Comparison of ENCODE assay signal across 1 cellular context in genomic region chr5:90563161-90563560, GRCh38.
TF ChIP-seq lines count a peak whose summit lies in the region.

No MANE protein-coding gene starts in this region.

TF ChIP-seq in K562, 482 proteins besides CTCF, POLR2A, EP300 and RAD21:
- TF ChIP-seq CHD2 (IDR thresholded peaks at IDR 0.05; ENCODE audit: low read depth, low read length) = no peak
- TF ChIP-seq, protein P1, sequence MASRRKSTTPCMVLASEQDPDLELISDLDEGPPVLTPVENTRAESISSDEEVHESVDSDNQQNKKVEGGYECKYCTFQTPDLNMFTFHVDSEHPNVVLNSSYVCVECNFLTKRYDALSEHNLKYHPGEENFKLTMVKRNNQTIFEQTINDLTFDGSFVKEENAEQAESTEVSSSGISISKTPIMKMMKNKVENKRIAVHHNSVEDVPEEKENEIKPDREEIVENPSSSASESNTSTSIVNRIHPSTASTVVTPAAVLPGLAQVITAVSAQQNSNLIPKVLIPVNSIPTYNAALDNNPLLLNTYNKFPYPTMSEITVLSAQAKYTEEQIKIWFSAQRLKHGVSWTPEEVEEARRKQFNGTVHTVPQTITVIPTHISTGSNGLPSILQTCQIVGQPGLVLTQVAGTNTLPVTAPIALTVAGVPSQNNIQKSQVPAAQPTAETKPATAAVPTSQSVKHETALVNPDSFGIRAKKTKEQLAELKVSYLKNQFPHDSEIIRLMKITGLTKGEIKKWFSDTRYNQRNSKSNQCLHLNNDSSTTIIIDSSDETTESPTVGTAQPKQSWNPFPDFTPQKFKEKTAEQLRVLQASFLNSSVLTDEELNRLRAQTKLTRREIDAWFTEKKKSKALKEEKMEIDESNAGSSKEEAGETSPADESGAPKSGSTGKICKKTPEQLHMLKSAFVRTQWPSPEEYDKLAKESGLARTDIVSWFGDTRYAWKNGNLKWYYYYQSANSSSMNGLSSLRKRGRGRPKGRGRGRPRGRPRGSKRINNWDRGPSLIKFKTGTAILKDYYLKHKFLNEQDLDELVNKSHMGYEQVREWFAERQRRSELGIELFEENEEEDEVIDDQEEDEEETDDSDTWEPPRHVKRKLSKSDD (conservative IDR thresholded peaks at IDR 0.05; ENCODE audit: low read length) = no peak
- no peak for TF ChIP-seq CBX1 (IDR thresholded peaks at IDR 0.05; ENCODE audit: low read depth)
- TF ChIP-seq THAP12 (CRISPR knock-in tag; IDR thresholded peaks at IDR 0.05) = no peak
- TF ChIP-seq ZNF253 (CRISPR knock-in tag; conservative IDR thresholded peaks at IDR 0.05) = no peak
- TF ChIP-seq MCM5 (IDR thresholded peaks at IDR 0.05; ENCODE audit: low read depth) = no peak
- TF ChIP-seq NCOA4 (IDR thresholded peaks at IDR 0.05; ENCODE audit: partially characterized antibody) = no peak
- no peak for TF ChIP-seq HCFC1 (IDR thresholded peaks at IDR 0.05; ENCODE audit: low read depth, low read length)
- no peak for TF ChIP-seq KHSRP (IDR thresholded peaks at IDR 0.05)
- TF ChIP-seq HNRNPLL (IDR thresholded peaks at IDR 0.05; ENCODE audit: low read depth, low read length, poor library complexity, severe bottlenecking) = no peak
- no peak for TF ChIP-seq POLR2G (IDR thresholded peaks at IDR 0.05; ENCODE audit: low read depth, low read length)
- TF ChIP-seq REST (CRISPR knock-in tag; IDR thresholded peaks at IDR 0.05; ENCODE audit: low read depth) = no peak
- TF ChIP-seq ZNF551 (CRISPR knock-in tag; IDR thresholded peaks at IDR 0.05) = no peak
- no peak for TF ChIP-seq HOXB6 (CRISPR knock-in tag; IDR thresholded peaks at IDR 0.05; ENCODE audit: borderline replicate concordance)
